21 cellular contexts compared by ENCODE assay signal in the genomic region with DNA sequence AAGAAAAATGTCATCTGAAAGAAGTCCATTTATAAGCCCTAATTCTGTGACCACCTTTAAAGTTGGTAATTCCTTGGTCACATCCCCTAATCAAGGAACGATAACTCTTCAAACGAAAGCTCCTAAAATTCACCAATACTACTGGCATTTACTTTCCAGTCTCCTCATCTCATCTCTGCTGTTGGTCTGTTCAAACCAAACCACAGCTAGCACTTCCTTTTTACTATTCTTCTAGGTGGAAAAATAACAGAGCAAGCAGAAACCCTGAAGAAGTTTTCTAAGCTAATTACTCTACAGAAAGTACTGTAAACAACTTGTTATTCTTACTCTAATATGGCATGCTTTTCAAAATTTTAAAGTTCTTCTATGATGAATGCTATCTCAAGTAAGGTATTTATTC. TPM values are rescaled to one million over a fixed set of nuclear protein-coding genes. Genes with fewer than 3 reads are reported as not detected.
A peak's percentile ranks its signal among the peaks of the same experiment; 100 is the strongest.
DNase-seq lines count a peak whose midpoint lies in the region; ATAC-seq lines count a peak whose summit lies in the region.
"Had no signal": no experiment of that assay in that cellular context is flagged by ENCODE, and none has a peak within 500 bp of the region (broad histone marks: within the 10 kb centered on the region; RNA-seq: fewer than 3 reads in every experiment).

No MANE protein-coding gene starts in this region.

- H3K4me1 Mint-ChIP-seq in stimulated activated naive CD8-positive, alpha-beta T cell treated with anti-CD3 and anti-CD28 coated beads, Interleukin-15, Interleukin-2, amounts not matched to agents 100 ng/mL and 50 ng/mL, for 24 hours (ENCODE audit: low read depth) = peaks cover 18% of the 10 kb centered on the region
- peaks cover 6% of the 10 kb centered on the region for H3K4me1 Mint-ChIP-seq in activated naive CD8-positive, alpha-beta T cell treated with anti-CD3 and anti-CD28 coated beads, Interleukin-2, amount 10 ng/mL, durations not matched to agents 7 days and 5 days
- H3K4me1 Mint-ChIP-seq in stimulated activated effector memory CD8-positive, alpha-beta T cell treated with anti-CD3 and anti-CD28 coated beads, Interleukin-12 subunit alpha, Interleukin-12 subunit beta, amount 100 ng/mL, for 72 hours = peaks cover 5% of the 10 kb centered on the region
- peaks cover 0 to 8% (median 3%) of the 10 kb centered on the region in 3 donors for H3K4me1 Mint-ChIP-seq in T-cell
- H3K4me1 Mint-ChIP-seq: activated B cell treated with CpG ODN at 0.5 μM for 24 hours had no signal

- peaks cover 77% of the 10 kb centered on the region for H3K36me3 Mint-ChIP-seq in stimulated activated naive CD8-positive, alpha-beta T cell treated with anti-CD3 and anti-CD28 coated beads, Interleukin-15, Interleukin-2, amounts not matched to agents 100 ng/mL and 50 ng/mL, for 24 hours (ENCODE audit: low read depth)
- H3K36me3 Mint-ChIP-seq in activated naive CD8-positive, alpha-beta T cell treated with anti-CD3 and anti-CD28 coated beads, Interleukin-2, amount 10 ng/mL, durations not matched to agents 7 days and 5 days = peaks cover 30% of the 10 kb centered on the region
- H3K36me3 Mint-ChIP-seq in stimulated activated effector memory CD8-positive, alpha-beta T cell treated with anti-CD3 and anti-CD28 coated beads, Interleukin-12 subunit alpha, Interleukin-12 subunit beta, amount 100 ng/mL, for 72 hours = peaks cover 100% of the 10 kb centered on the region
- H3K36me3 Mint-ChIP-seq in T-cell = peaks cover 55% of the 10 kb centered on the region

- CTCF ChIA-PET in T-cell (lab: Charles Lee) = interaction anchor here in 1 of 2 donors (0.6 to 1.3 kb wide), 3 partner anchors 31 to 384 kb away, joined by 4 read pairs; a partner anchor contains a TSS

- no peaks in the 10 kb centered on the region for H3K27me3 Mint-ChIP-seq in stimulated activated naive CD8-positive, alpha-beta T cell treated with anti-CD3 and anti-CD28 coated beads, Interleukin-15, Interleukin-2, amounts not matched to agents 100 ng/mL and 50 ng/mL, for 24 hours
- no peaks in the 10 kb centered on the region for H3K27me3 Mint-ChIP-seq in activated naive CD8-positive, alpha-beta T cell treated with anti-CD3 and anti-CD28 coated beads, Interleukin-2, amount 10 ng/mL, durations not matched to agents 7 days and 5 days
- H3K27me3 Mint-ChIP-seq in T-cell = no peaks in the 10 kb centered on the region
- H3K27me3 Mint-ChIP-seq: activated B cell treated with CpG ODN at 0.5 μM for 24 hours; CD4-positive, alpha-beta memory T cell; type B pancreatic cell had no signal

- DNase-seq in stimulated activated naive CD8-positive, alpha-beta T cell treated with anti-CD3 and anti-CD28 coated beads, Interleukin-15, Interleukin-2, amounts not matched to agents 100 U/mL and 50 U/mL, for 24 hours = no peak
- peak; percentile 35 for DNase-seq in MV-4-11 (lab: John Stamatoyannopoulos, UW)
- DNase-seq in activated naive CD8-positive, alpha-beta T cell treated with anti-CD3 and anti-CD28 coated beads, Interleukin-2, amount 10 ng/mL, durations not matched to agents 7 days and 5 days = no peak
- DNase-seq in stimulated activated effector memory CD8-positive, alpha-beta T cell treated with anti-CD3 and anti-CD28 coated beads, Interleukin-12 subunit alpha, Interleukin-12 subunit beta, amount 100 ng/mL, for 72 hours (ENCODE audit: low spot score in 2 of 2) = no peak
- no peak for DNase-seq in T-cell
- DNase-seq: activated B cell treated with CpG ODN at 0.5 μM for 24 hours; CD4-positive, alpha-beta memory T cell; DMS153; effector CD8-positive, alpha-beta T cell; foreskin fibroblast; left colon; NCI-H1092; NCI-H187 treated with DMSO at 0.1 percent for 48 hours; NCI-H526 treated with DMSO at 0.1 percent for 48 hours; nucleus accumbens; psoas muscle; RPMI8226 had no signal

- H3K9me3 Mint-ChIP-seq in stimulated activated naive CD8-positive, alpha-beta T cell treated with anti-CD3 and anti-CD28 coated beads, Interleukin-15, Interleukin-2, amounts not matched to agents 100 ng/mL and 50 ng/mL, for 24 hours = no peaks in the 10 kb centered on the region
- no peaks in the 10 kb centered on the region for H3K9me3 Mint-ChIP-seq in activated naive CD8-positive, alpha-beta T cell treated with anti-CD3 and anti-CD28 coated beads, Interleukin-2, amount 10 ng/mL, durations not matched to agents 7 days and 5 days
- no peaks in the 10 kb centered on the region for H3K9me3 Mint-ChIP-seq in stimulated activated effector memory CD8-positive, alpha-beta T cell treated with anti-CD3 and anti-CD28 coated beads, Interleukin-12 subunit alpha, Interleukin-12 subunit beta, amount 100 ng/mL, for 72 hours
- H3K9me3 Mint-ChIP-seq in T-cell = no peaks in the 10 kb centered on the region
- H3K9me3 Mint-ChIP-seq: activated B cell treated with CpG ODN at 0.5 μM for 24 hours; CD4-positive, alpha-beta memory T cell; type B pancreatic cell had no signal

- no peak overlapping the region for H3K4me3 Mint-ChIP-seq in stimulated activated naive CD8-positive, alpha-beta T cell treated with anti-CD3 and anti-CD28 coated beads, Interleukin-15, Interleukin-2, amounts not matched to agents 100 ng/mL and 50 ng/mL, for 24 hours
- H3K4me3 Mint-ChIP-seq in activated naive CD8-positive, alpha-beta T cell treated with anti-CD3 and anti-CD28 coated beads, Interleukin-2, amount 10 ng/mL, durations not matched to agents 7 days and 5 days = no peak overlapping the region
- no peak overlapping the region for H3K4me3 Mint-ChIP-seq in stimulated activated effector memory CD8-positive, alpha-beta T cell treated with anti-CD3 and anti-CD28 coated beads, Interleukin-12 subunit alpha, Interleukin-12 subunit beta, amount 100 ng/mL, for 72 hours
- no peak overlapping the region for H3K4me3 Mint-ChIP-seq in T-cell
- H3K4me3 Mint-ChIP-seq: activated B cell treated with CpG ODN at 0.5 μM for 24 hours; CD4-positive, alpha-beta memory T cell; type B pancreatic cell had no signal

- ATAC-seq in stimulated activated naive CD8-positive, alpha-beta T cell treated with anti-CD3 and anti-CD28 coated beads, Interleukin-15, Interleukin-2, amounts not matched to agents 100 U/mL and 50 U/mL, for 24 hours = no peak
- peak; percentile 58 for ATAC-seq in activated naive CD8-positive, alpha-beta T cell treated with anti-CD3 and anti-CD28 coated beads, Interleukin-2, amount 10 ng/mL, durations not matched to agents 7 days and 5 days (ENCODE audit: low read depth)
- ATAC-seq in stimulated activated effector memory CD8-positive, alpha-beta T cell treated with anti-CD3 and anti-CD28 coated beads, Interleukin-12 subunit alpha, Interleukin-12 subunit beta, amount 100 ng/mL, for 72 hours = no peak
- ATAC-seq in T-cell (replicated peaks in 1 of 4) = no peak
- ATAC-seq in GM18868 (IDR thresholded peaks at IDR 0.05; ENCODE audit: unreplicated experiment) = no peak
- ATAC-seq in GM21515 (IDR thresholded peaks at IDR 0.05; ENCODE audit: unreplicated experiment) = no peak
- ATAC-seq: left colon, psoas muscle had no signal

- POLR2A ChIA-PET in activated naive CD8-positive, alpha-beta T cell treated with anti-CD3 and anti-CD28 coated beads, Interleukin-2, amount 10 ng/mL, durations not matched to agents 7 days and 5 days (lab: Charles Lee) = interaction anchor here (0.6 kb wide), 1 partner anchor 312 kb away, joined by 3 read pairs; a partner anchor contains a TSS
- POLR2A ChIA-PET in T-cell (lab: Charles Lee) = interaction anchor here in 1 of 2 donors (1.1 kb wide), 1 partner anchor 9 kb away, joined by 3 read pairs; no protein-coding TSS in a partner anchor

- H3K27ac Mint-ChIP-seq in stimulated activated naive CD8-positive, alpha-beta T cell treated with anti-CD3 and anti-CD28 coated beads, Interleukin-15, Interleukin-2, amounts not matched to agents 100 ng/mL and 50 ng/mL, for 24 hours = peak overlapping the region; percentile 0
- H3K27ac Mint-ChIP-seq in activated naive CD8-positive, alpha-beta T cell treated with anti-CD3 and anti-CD28 coated beads, Interleukin-2, amount 10 ng/mL, durations not matched to agents 7 days and 5 days = no peak overlapping the region
- peak overlapping the region; percentile 62 for H3K27ac Mint-ChIP-seq in stimulated activated effector memory CD8-positive, alpha-beta T cell treated with anti-CD3 and anti-CD28 coated beads, Interleukin-12 subunit alpha, Interleukin-12 subunit beta, amount 100 ng/mL, for 72 hours
- no peak overlapping the region for H3K27ac Mint-ChIP-seq in T-cell
- H3K27ac Mint-ChIP-seq: activated B cell treated with CpG ODN at 0.5 μM for 24 hours, type B pancreatic cell had no signal

RNA-seq across cellular contexts. Expression of a gene that starts 21.6 kb away (rescaled TPM):
- 100 to 1,000 TPM; 160 TPM for total RNA-seq in activated naive CD8-positive, alpha-beta T cell treated with anti-CD3 and anti-CD28 coated beads, Interleukin-2, amount 10 ng/mL, durations not matched to agents 7 days and 5 days
- total RNA-seq in T-cell = 100 to 1,000 TPM in 4 of 5 donors, 10 to 100 TPM in 1; 94.4 to 154 (median 148) TPM

RNA-seq across cellular contexts. Expression of a gene that starts 31.2 kb away (rescaled TPM):
- total RNA-seq in activated naive CD8-positive, alpha-beta T cell treated with anti-CD3 and anti-CD28 coated beads, Interleukin-2, amount 10 ng/mL, durations not matched to agents 7 days and 5 days = 10 to 100 TPM; 20.3 to 24.2 TPM
- 10 to 100 TPM in 4 of 5 donors, 1 to 10 TPM in 1; 9.2 to 31.4 (median 25.7) TPM for total RNA-seq in T-cell

RNA-seq across cellular contexts. Expression of a gene that starts 36.0 kb away (rescaled TPM):
- 10 to 100 TPM; 30.9 to 33.8 TPM for total RNA-seq in activated naive CD8-positive, alpha-beta T cell treated with anti-CD3 and anti-CD28 coated beads, Interleukin-2, amount 10 ng/mL, durations not matched to agents 7 days and 5 days
- 10 to 100 TPM; 23.3 to 45.9 (median 39.1) TPM for total RNA-seq in T-cell

Comparison
In these comparisons a context has a peak if more than half of its experiments do, and no peak if none do; other contexts are left out.
1. H3K27ac Mint-ChIP-seq: peak in stimulated activated naive CD8-positive, alpha-beta T cell treated with anti-CD3 and anti-CD28 coated beads, Interleukin-15, Interleukin-2, amounts not matched to agents 100 ng/mL and 50 ng/mL, for 24 hours (single experiment) and stimulated activated effector memory CD8-positive, alpha-beta T cell treated with anti-CD3 and anti-CD28 coated beads, Interleukin-12 subunit alpha, Interleukin-12 subunit beta, amount 100 ng/mL, for 72 hours (single experiment); none in activated naive CD8-positive, alpha-beta T cell treated with anti-CD3 and anti-CD28 coated beads, Interleukin-2, amount 10 ng/mL, durations not matched to agents 7 days and 5 days (single experiment) and T-cell (0 of 2).